38 cellular contexts compared by ENCODE assay signal in the genomic region with DNA sequence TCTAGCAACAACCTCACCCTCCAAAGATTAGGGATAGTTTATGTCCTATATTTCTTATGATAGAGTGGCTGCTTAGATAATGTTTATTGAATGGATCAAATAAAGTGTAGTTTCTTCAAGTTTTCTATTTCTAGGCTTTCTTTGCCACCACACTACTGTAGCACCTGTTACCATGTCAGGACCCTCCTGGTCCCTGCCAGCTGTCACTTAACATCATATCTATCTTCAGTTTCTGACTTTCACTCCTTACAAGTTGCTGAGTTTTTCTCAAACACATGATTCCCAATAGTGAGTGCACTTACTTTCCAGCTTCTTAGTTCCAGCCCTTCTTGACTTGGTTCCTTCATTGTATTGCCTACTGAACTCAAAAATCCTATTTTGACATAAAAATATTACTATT.
"Had no signal": no experiment of that assay in that cellular context is flagged by ENCODE, and none has a peak within 500 bp of the region (broad histone marks: within the 10 kb centered on the region; RNA-seq: fewer than 3 reads in every experiment).

No MANE protein-coding gene starts in this region.

- H3K36me3 ChIP-seq: adrenal gland, ascending aorta, brain microvascular endothelial cell, breast epithelium, cardiac muscle cell had no signal

- H3K27me3 ChIP-seq: adrenal gland, ascending aorta, body of pancreas, brain microvascular endothelial cell, breast epithelium, cardiac muscle cell had no signal

- H3K27me3 Mint-ChIP-seq: activated naive CD4-positive, alpha-beta T cell treated with anti-CD3 and anti-CD28 coated beads, Interleukin-2, amount 10 ng/mL, durations not matched to agents 7 days and 5 days; activated naive CD4-positive, alpha-beta T cell treated with anti-CD3 and anti-CD28 coated beads, Interleukin-2, amount 50 U/mL, for 24 hours; activated naive CD8-positive, alpha-beta T cell; activated naive CD8-positive, alpha-beta T cell treated with anti-CD3 and anti-CD28 coated beads for 36 hours; activated naive CD8-positive, alpha-beta T cell treated with anti-CD3 and anti-CD28 coated beads, Interleukin-2, amount 10 ng/mL, durations not matched to agents 7 days and 5 days; activated naive CD8-positive, alpha-beta T cell treated with anti-CD3 and anti-CD28 coated beads, Interleukin-2, amount 50 U/mL, for 24 hours; activated T-cell treated with anti-CD3 and anti-CD28 coated beads, Interleukin-2, amount 50 U/mL, for 24 hours; activated T-helper 17 cell treated with anti-CD3 and anti-CD28 coated beads, Interleukin-2, amount 50 U/mL, for 72 hours; central memory CD8-positive, alpha-beta T cell had no signal

- H3K4me1 ChIP-seq: adrenal gland, ascending aorta, body of pancreas, breast epithelium had no signal

- DNase-seq: activated effector memory CD4-positive, alpha-beta T cell treated with anti-CD3 and anti-CD28 coated beads, Interleukin-2, amount 50 U/mL, for 16 hours; activated effector memory CD4-positive, alpha-beta T cell treated with Interleukin-2 at 50 U/mL for 16 hours; activated gamma-delta T cell; activated gamma-delta T cell treated with Interleukin-2 at 50 U/mL for 16 hours; activated naive CD4-positive, alpha-beta T cell; activated naive CD4-positive, alpha-beta T cell treated with anti-CD3 and anti-CD28 coated beads for 36 hours; activated naive CD4-positive, alpha-beta T cell treated with anti-CD3 and anti-CD28 coated beads, Interleukin-2, amount 10 ng/mL, durations not matched to agents 7 days and 5 days; activated naive CD4-positive, alpha-beta T cell treated with anti-CD3 and anti-CD28 coated beads, Interleukin-2, amount 50 U/mL, for 16 hours; activated naive CD4-positive, alpha-beta T cell treated with Interleukin-2 at 50 U/mL for 16 hours; activated naive CD8-positive, alpha-beta T cell treated with anti-CD3 and anti-CD28 coated beads for 36 hours; activated naive CD8-positive, alpha-beta T cell treated with anti-CD3 and anti-CD28 coated beads, Interleukin-2, amount 10 ng/mL, durations not matched to agents 7 days and 5 days; activated naive CD8-positive, alpha-beta T cell treated with anti-CD3 and anti-CD28 coated beads, Interleukin-2, amount 50 U/mL, for 24 hours; activated T-cell treated with anti-CD3 and anti-CD28 coated beads, Interleukin-2, amount 50 U/mL, for 1 hour; activated T-cell treated with anti-CD3 and anti-CD28 coated beads, Interleukin-2, amount 50 U/mL, for 24 hours; activated T-cell treated with anti-CD3 and anti-CD28 coated beads, Interleukin-2, amount 50 U/mL, for 4 hours; activated T-cell treated with anti-CD3 and anti-CD28 coated beads, Interleukin-2, amount 50 U/mL, for 48 hours; activated T-cell treated with anti-CD3 and anti-CD28 coated beads, Interleukin-2, amount 50 U/mL, for 72 hours; adrenal gland; amniotic stem cell; amygdala; anterior cingulate cortex; aorta; body of pancreas; brain microvascular endothelial cell; caudate nucleus; central memory CD4-positive, alpha-beta T cell; cerebellar nuclear complex had no signal

- H3K4me3 ChIP-seq: adrenal gland, ascending aorta, body of pancreas, breast epithelium, cardiac muscle cell had no signal

- H3K4me3 Mint-ChIP-seq: activated naive CD4-positive, alpha-beta T cell treated with anti-CD3 and anti-CD28 coated beads for 36 hours; activated naive CD4-positive, alpha-beta T cell treated with anti-CD3 and anti-CD28 coated beads, Interleukin-2, amount 10 ng/mL, durations not matched to agents 7 days and 5 days; activated naive CD4-positive, alpha-beta T cell treated with anti-CD3 and anti-CD28 coated beads, Interleukin-2, amount 50 U/mL, for 24 hours; activated naive CD8-positive, alpha-beta T cell; activated naive CD8-positive, alpha-beta T cell treated with anti-CD3 and anti-CD28 coated beads for 36 hours; activated naive CD8-positive, alpha-beta T cell treated with anti-CD3 and anti-CD28 coated beads, Interleukin-2, amount 10 ng/mL, durations not matched to agents 7 days and 5 days; activated naive CD8-positive, alpha-beta T cell treated with anti-CD3 and anti-CD28 coated beads, Interleukin-2, amount 50 U/mL, for 24 hours; activated T-cell treated with anti-CD3 and anti-CD28 coated beads, Interleukin-2, amount 50 U/mL, for 24 hours; activated T-cell treated with anti-CD3 and anti-CD28 coated beads, Interleukin-2, amount 50 U/mL, for 4 hours; activated T-cell treated with anti-CD3 and anti-CD28 coated beads, Interleukin-2, amount 50 U/mL, for 72 hours; activated T-helper 1 cell treated with anti-CD3 and anti-CD28 coated beads, Interleukin-12 subunit alpha, Interleukin-12 subunit beta, Interleukin-2, Interleukin-4 antibody, amounts not matched to agents 30 ng/mL and 10 ng/mL and 1 ng/mL, durations not matched to agents 14 hours and 24 hours and 36 hours; activated T-helper 17 cell treated with anti-CD3 and anti-CD28 coated beads, Interleukin-2, amount 50 U/mL, for 72 hours; brain; central memory CD8-positive, alpha-beta T cell had no signal

- H3K27ac Mint-ChIP-seq: activated naive CD4-positive, alpha-beta T cell treated with anti-CD3 and anti-CD28 coated beads for 36 hours; activated naive CD4-positive, alpha-beta T cell treated with anti-CD3 and anti-CD28 coated beads, Interleukin-2, amount 10 ng/mL, durations not matched to agents 7 days and 5 days; activated naive CD4-positive, alpha-beta T cell treated with anti-CD3 and anti-CD28 coated beads, Interleukin-2, amount 50 U/mL, for 24 hours; activated naive CD4-positive, alpha-beta T cell treated with anti-CD3 and anti-CD28 coated beads, Interleukin-2, amount 50 U/mL, for 72 hours; activated naive CD8-positive, alpha-beta T cell; activated naive CD8-positive, alpha-beta T cell treated with anti-CD3 and anti-CD28 coated beads for 36 hours; activated naive CD8-positive, alpha-beta T cell treated with anti-CD3 and anti-CD28 coated beads, Interleukin-2, amount 10 ng/mL, durations not matched to agents 7 days and 5 days; activated naive CD8-positive, alpha-beta T cell treated with anti-CD3 and anti-CD28 coated beads, Interleukin-2, amount 50 U/mL, for 24 hours; activated T-cell treated with anti-CD3 and anti-CD28 coated beads, Interleukin-2, amount 50 U/mL, for 24 hours; activated T-cell treated with anti-CD3 and anti-CD28 coated beads, Interleukin-2, amount 50 U/mL, for 72 hours; activated T-helper 1 cell treated with anti-CD3 and anti-CD28 coated beads, Interleukin-12 subunit alpha, Interleukin-12 subunit beta, Interleukin-2, Interleukin-4 antibody, amounts not matched to agents 30 ng/mL and 10 ng/mL and 1 ng/mL, durations not matched to agents 14 hours and 24 hours and 36 hours; activated T-helper 17 cell treated with anti-CD3 and anti-CD28 coated beads, Interleukin-2, amount 50 U/mL, for 72 hours; activated T-helper 2 cell treated with anti-CD3 and anti-CD28 coated beads, Interferon-gamma antibody, Interleukin-2, Interleukin-4, amounts not matched to agents 10 μg/mL and 5 μg/mL and 100 μg/mL, durations not matched to agents 14 hours and 24 hours and 36 hours; brain had no signal

- H3K9me3 ChIP-seq: adrenal gland, body of pancreas, breast epithelium had no signal

- H3K27ac ChIP-seq: adrenal gland, ascending aorta, body of pancreas, brain microvascular endothelial cell, breast epithelium, cardiac muscle cell had no signal

- ATAC-seq: activated naive CD4-positive, alpha-beta T cell treated with anti-CD3 and anti-CD28 coated beads, Interleukin-2, amount 50 U/mL, for 72 hours; activated naive CD8-positive, alpha-beta T cell treated with anti-CD3 and anti-CD28 coated beads, Interleukin-2, amount 50 U/mL, for 24 hours; activated T-cell treated with anti-CD3 and anti-CD28 coated beads, Interleukin-2, amount 50 U/mL, for 4 hours; activated T-cell treated with anti-CD3 and anti-CD28 coated beads, Interleukin-2, amount 50 U/mL, for 72 hours; activated T-helper 17 cell treated with anti-CD3 and anti-CD28 coated beads, Interleukin-2, amount 50 U/mL, for 72 hours; body of pancreas had no signal

- H3K9me3 Mint-ChIP-seq: activated naive CD4-positive, alpha-beta T cell treated with anti-CD3 and anti-CD28 coated beads, Interleukin-2, amount 10 ng/mL, durations not matched to agents 7 days and 5 days; activated naive CD4-positive, alpha-beta T cell treated with anti-CD3 and anti-CD28 coated beads, Interleukin-2, amount 50 U/mL, for 24 hours; activated naive CD8-positive, alpha-beta T cell treated with anti-CD3 and anti-CD28 coated beads for 36 hours; activated naive CD8-positive, alpha-beta T cell treated with anti-CD3 and anti-CD28 coated beads, Interleukin-2, amount 10 ng/mL, durations not matched to agents 7 days and 5 days; activated T-helper 1 cell treated with anti-CD3 and anti-CD28 coated beads, Interleukin-12 subunit alpha, Interleukin-12 subunit beta, Interleukin-2, Interleukin-4 antibody, amounts not matched to agents 30 ng/mL and 10 ng/mL and 1 ng/mL, durations not matched to agents 14 hours and 24 hours and 36 hours; activated T-helper 2 cell treated with anti-CD3 and anti-CD28 coated beads, Interferon-gamma antibody, Interleukin-2, Interleukin-4, amounts not matched to agents 10 μg/mL and 5 μg/mL and 100 μg/mL, durations not matched to agents 14 hours and 24 hours and 36 hours; brain had no signal

- H3K4me1 Mint-ChIP-seq: activated naive CD4-positive, alpha-beta T cell treated with anti-CD3 and anti-CD28 coated beads, Interleukin-2, amount 10 ng/mL, durations not matched to agents 7 days and 5 days; activated naive CD4-positive, alpha-beta T cell treated with anti-CD3 and anti-CD28 coated beads, Interleukin-2, amount 50 U/mL, for 24 hours; activated naive CD8-positive, alpha-beta T cell treated with anti-CD3 and anti-CD28 coated beads for 36 hours; activated naive CD8-positive, alpha-beta T cell treated with anti-CD3 and anti-CD28 coated beads, Interleukin-2, amount 10 ng/mL, durations not matched to agents 7 days and 5 days; activated naive CD8-positive, alpha-beta T cell treated with anti-CD3 and anti-CD28 coated beads, Interleukin-2, amount 50 U/mL, for 24 hours; activated T-helper 17 cell treated with anti-CD3 and anti-CD28 coated beads, Interleukin-2, amount 50 U/mL, for 72 hours; central memory CD8-positive, alpha-beta T cell had no signal

- H3K36me3 Mint-ChIP-seq: activated naive CD4-positive, alpha-beta T cell treated with anti-CD3 and anti-CD28 coated beads, Interleukin-2, amount 10 ng/mL, durations not matched to agents 7 days and 5 days; activated naive CD4-positive, alpha-beta T cell treated with anti-CD3 and anti-CD28 coated beads, Interleukin-2, amount 50 U/mL, for 24 hours; activated naive CD4-positive, alpha-beta T cell treated with anti-CD3 and anti-CD28 coated beads, Interleukin-2, amount 50 U/mL, for 72 hours; activated naive CD8-positive, alpha-beta T cell; activated naive CD8-positive, alpha-beta T cell treated with anti-CD3 and anti-CD28 coated beads for 36 hours; activated naive CD8-positive, alpha-beta T cell treated with anti-CD3 and anti-CD28 coated beads, Interleukin-2, amount 10 ng/mL, durations not matched to agents 7 days and 5 days; brain had no signal
